Comparison of ENCODE assay signal across 6 cellular contexts in the genomic region with DNA sequence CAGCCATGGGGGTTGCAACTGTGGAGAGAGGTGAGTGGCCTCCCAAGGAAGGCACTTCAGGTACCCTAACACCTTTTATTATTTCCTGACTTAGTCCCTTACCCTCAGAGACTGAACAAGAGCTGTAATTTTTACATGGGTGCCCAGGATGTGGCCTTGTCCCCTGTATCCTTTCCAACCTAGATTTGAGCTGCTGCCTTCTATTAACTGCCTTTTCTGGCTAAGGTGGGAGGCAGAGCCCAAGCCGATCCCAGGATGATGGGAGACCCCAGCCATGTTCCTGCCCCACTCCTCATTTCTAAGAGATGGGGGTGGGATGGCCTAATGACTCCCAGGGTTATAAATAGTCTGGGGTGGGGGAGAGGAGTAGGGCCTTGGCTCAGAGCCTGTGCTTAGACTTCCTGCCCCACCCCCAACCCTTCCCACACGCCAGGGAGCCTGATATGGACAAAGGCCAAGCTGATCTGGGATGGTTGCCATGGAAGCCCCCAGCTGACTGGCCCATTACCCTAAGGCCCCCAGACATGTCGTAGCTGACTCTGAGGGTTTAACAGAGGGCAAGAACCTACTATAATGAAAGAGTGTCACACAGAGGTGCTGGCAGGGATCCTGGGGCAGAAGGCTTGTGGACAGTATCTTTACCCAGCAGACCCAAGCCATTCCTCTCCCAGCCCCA. TPM values are rescaled to one million over a fixed set of nuclear protein-coding genes. Genes with fewer than 3 reads are reported as not detected.
DNase-seq lines count a peak whose midpoint lies in the region; ATAC-seq and TF ChIP-seq lines count a peak whose summit lies in the region.
"Had no signal": no experiment of that assay in that cellular context is flagged by ENCODE, and none has a peak within 500 bp of the region (broad histone marks: within the 10 kb centered on the region; RNA-seq: fewer than 3 reads in every experiment).

No MANE protein-coding gene starts in this region.

- H3K9me3 ChIP-seq in iPS-18a (ENCODE audit: control insufficient read depth, low read depth, low read length): no peaks in the 10 kb centered on the region
- no peaks in the 10 kb centered on the region for H3K9me3 ChIP-seq in upper lobe of right lung

- DNase-seq in SK-N-DZ (ENCODE audit: low spot score) (peak; percentile 56), upper lobe of right lung (no peak)
- no peak for DNase-seq in activated CD4-positive, CD25-positive, alpha-beta regulatory T cell (lab: John Stamatoyannopoulos, UW)
- DNase-seq: stimulated activated CD4-positive, alpha-beta T cell treated with anti-CD3 and anti-CD28 coated beads, Interleukin-12 subunit alpha, Interleukin-12 subunit beta, amount 100 ng/mL, for 4 hours had no signal

- ATAC-seq in upper lobe of right lung (no peak), GM18858 (IDR thresholded peaks at IDR 0.05; ENCODE audit: unreplicated experiment) (no peak)

- H3K4me1 ChIP-seq in iPS-18a (ENCODE audit: control insufficient read depth, low read depth, low read length) (peaks cover 28% of the 10 kb centered on the region), upper lobe of right lung (peaks cover 27% of the 10 kb centered on the region)

- no peak for TF ChIP-seq CTCF in upper lobe of right lung (IDR thresholded peaks at IDR 0.05)

- H3K4me3 ChIP-seq in iPS-18a (ENCODE audit: low read length) (peak overlapping the region; percentile 23), upper lobe of right lung (peak overlapping the region; percentile 91)

- no peaks in the 10 kb centered on the region for H3K36me3 ChIP-seq in iPS-18a (ENCODE audit: control insufficient read depth, low read depth, low read length)
- peaks cover 24% of the 10 kb centered on the region for H3K36me3 ChIP-seq in upper lobe of right lung

- peak overlapping the region; percentile 29 for H3K27ac ChIP-seq in iPS-18a (ENCODE audit: low read length)
- peak overlapping the region; percentile 81 for H3K27ac ChIP-seq in upper lobe of right lung

- intact Hi-C loops in upper lobe of right lung (cut with DNase I): loop anchor here (10.0 kb wide), 1 partner anchor 102 kb away; a partner anchor contains a TSS

- H3K27me3 ChIP-seq in iPS-18a (ENCODE audit: control insufficient read depth, insufficient read depth, low read length): no peaks in the 10 kb centered on the region
- no peaks in the 10 kb centered on the region for H3K27me3 ChIP-seq in upper lobe of right lung

- H3K9ac ChIP-seq in iPS-18a (ENCODE audit: low read length): peak overlapping the region; percentile 24

RNA-seq across cellular contexts. Expression of a gene that starts 1.9 kb away (rescaled TPM):
- polyA plus RNA-seq in SK-N-DZ (2014; cell fraction: cytosol; rRNA removed): 43.5 and 46.8 TPM in 2 replicates
- 60.2 and 63.4 TPM in 2 replicates for polyA plus RNA-seq in SK-N-DZ (2014; cell fraction: nucleus; rRNA removed)
- total RNA-seq in upper lobe of right lung: 22.4 TPM

RNA-seq across cellular contexts. Expression of a gene that starts 7.1 kb away (rescaled TPM):
- 34.0 and 40.4 TPM in 2 replicates for polyA plus RNA-seq in SK-N-DZ (2014; cell fraction: cytosol; rRNA removed)
- 18.2 and 22.4 TPM in 2 replicates for polyA plus RNA-seq in SK-N-DZ (2014; cell fraction: nucleus; rRNA removed)
- total RNA-seq in upper lobe of right lung: 22.1 TPM

RNA-seq across cellular contexts. Expression of a gene that starts 40.4 kb away (rescaled TPM):
- 11.8 and 20.8 TPM in 2 replicates for polyA plus RNA-seq in SK-N-DZ (2014; cell fraction: cytosol; rRNA removed)
- polyA plus RNA-seq in SK-N-DZ (2014; cell fraction: nucleus; rRNA removed): 98.1 and 192 TPM in 2 replicates
- total RNA-seq in upper lobe of right lung: 489 TPM

RNA-seq across cellular contexts. Expression of a gene that starts 52.6 kb away (rescaled TPM):
- 41.5 and 49.9 TPM in 2 replicates for polyA plus RNA-seq in SK-N-DZ (2014; cell fraction: cytosol; rRNA removed)
- 111 and 126 TPM in 2 replicates for polyA plus RNA-seq in SK-N-DZ (2014; cell fraction: nucleus; rRNA removed)
- total RNA-seq in upper lobe of right lung: 63.9 TPM
